In the genomic region with DNA sequence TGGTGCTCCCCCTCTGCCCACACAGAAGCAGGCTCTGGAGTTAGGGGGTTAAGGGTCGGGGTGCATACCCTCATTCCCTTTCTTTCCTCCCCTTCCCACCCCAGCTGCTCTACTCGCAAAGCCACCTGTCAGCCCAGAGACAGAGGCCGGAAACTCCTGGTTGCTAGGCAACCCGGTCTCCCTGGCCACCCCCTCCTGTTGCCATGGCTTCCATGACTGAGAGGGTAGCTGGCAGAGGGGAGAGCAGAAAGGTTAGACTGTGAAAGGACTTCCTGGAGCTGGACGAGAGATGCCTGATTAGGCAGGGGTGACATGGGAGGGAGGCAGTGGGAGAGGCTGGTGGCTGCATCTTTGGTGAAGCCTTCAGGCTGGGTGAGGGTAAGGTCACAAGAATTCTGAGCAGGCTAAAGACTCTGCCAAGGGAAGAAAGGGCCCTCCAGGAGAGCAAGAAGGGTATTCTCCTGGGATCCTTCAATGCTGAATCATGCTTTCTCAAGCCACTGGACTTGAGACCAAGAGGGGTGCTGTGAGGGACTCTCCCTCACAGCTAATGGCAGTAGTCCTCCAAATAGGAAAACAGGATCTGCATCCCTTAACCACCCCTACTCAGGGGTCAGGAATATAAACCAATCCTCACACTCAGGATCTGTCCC, we compare ENCODE assay signal across 9 cellular contexts. TPM values are rescaled to one million over a fixed set of nuclear protein-coding genes. Genes with fewer than 3 reads are reported as not detected.
DNase-seq lines count a peak whose midpoint lies in the region; ATAC-seq and TF ChIP-seq lines count a peak whose summit lies in the region.
"Had no signal": no experiment of that assay in that cellular context is flagged by ENCODE, and none has a peak within 500 bp of the region (broad histone marks: within the 10 kb centered on the region; RNA-seq: fewer than 3 reads in every experiment).

No MANE protein-coding gene starts in this region.

- TF ChIP-seq POLR2A in sigmoid colon (IDR thresholded peaks at IDR 0.05) (no peak), heart left ventricle (IDR thresholded peaks at IDR 0.05) (no peak)

- ATAC-seq in HG02852 (IDR thresholded peaks at IDR 0.05; ENCODE audit: unreplicated experiment): no peak
- no peak for ATAC-seq in heart left ventricle
- ATAC-seq: naive thymus-derived CD4-positive, alpha-beta T cell had no signal

- H3K4me1 Mint-ChIP-seq in activated naive CD8-positive, alpha-beta T cell (ENCODE audit: low read depth): peaks cover 30% of the 10 kb centered on the region

- no peaks in the 10 kb centered on the region for H3K36me3 Mint-ChIP-seq in activated naive CD8-positive, alpha-beta T cell
- H3K36me3 Mint-ChIP-seq: naive thymus-derived CD4-positive, alpha-beta T cell had no signal

- H3K36me3 ChIP-seq in BE2C (no peaks in the 10 kb centered on the region; the same call in 1 of the 2 replicates), sigmoid colon (no peaks in the 10 kb centered on the region), heart left ventricle (no peaks in the 10 kb centered on the region)

- H3K27ac Mint-ChIP-seq in activated naive CD8-positive, alpha-beta T cell: peak overlapping the region; percentile 46

- intact Hi-C loops in sigmoid colon (cut with DNase I) (no loop called here), heart left ventricle (cut with DNase I) (loop anchor here in 1 of 10 donors (10.0 kb wide), 1 partner anchor 248 kb away; no protein-coding TSS in a partner anchor)

- H3K4me3 ChIP-seq in BE2C (ENCODE audit: low read depth, low read length): no peak overlapping the region; the same call in 1 of the 2 replicates
- H3K4me3 ChIP-seq in Jurkat, Clone E6-1 (ENCODE audit: low read length): no peak overlapping the region
- H3K4me3 ChIP-seq in sigmoid colon: no peak overlapping the region
- no peak overlapping the region for H3K4me3 ChIP-seq in heart left ventricle

- peaks cover 13% of the 10 kb centered on the region for H3K27me3 Mint-ChIP-seq in activated naive CD8-positive, alpha-beta T cell

- TF ChIP-seq EP300 in sigmoid colon (IDR thresholded peaks at IDR 0.05): no peak

- peaks cover 18% of the 10 kb centered on the region for H3K4me1 ChIP-seq in BE2C
- peaks cover 0 to 25% (median 22%) of the 10 kb centered on the region in 4 donors for H3K4me1 ChIP-seq in sigmoid colon
- H3K4me1 ChIP-seq in heart left ventricle: peaks cover 0 to 26% (median 9%) of the 10 kb centered on the region in 12 donors

- 9 to 18% methylated on average over 5 of the region's 5 CpGs for WGBS in sigmoid colon, 2 donors
- WGBS in heart left ventricle, 4 donors: 13 to 24% (median 15%) methylated on average over 5 of the region's 5 CpGs

- H3K27ac ChIP-seq in sigmoid colon: no peak overlapping the region
- H3K27ac ChIP-seq in heart left ventricle: no peak overlapping the region

- H3K4me3 Mint-ChIP-seq in activated naive CD8-positive, alpha-beta T cell: no peak overlapping the region

- H3K9me3 ChIP-seq in BE2C (no peaks in the 10 kb centered on the region), sigmoid colon (no peaks in the 10 kb centered on the region), heart left ventricle (no peaks in the 10 kb centered on the region)

- no peaks in the 10 kb centered on the region for H3K9me3 Mint-ChIP-seq in activated naive CD8-positive, alpha-beta T cell (ENCODE audit: low read depth)

- DNase-seq in BE2C (peak; percentile 83), sigmoid colon (no peak), heart left ventricle (no peak)
- peak; percentile 75 for DNase-seq in Jurkat, Clone E6-1 (ENCODE audit: low read depth, low spot score)
- DNase-seq: IMR-90 had no signal

- H3K27me3 ChIP-seq in BE2C (no peaks in the 10 kb centered on the region), sigmoid colon (peaks cover 11 to 53% (median 17%) of the 10 kb centered on the region in 3 donors), heart left ventricle (peaks cover 28 to 94% (median 55%) of the 10 kb centered on the region in 9 donors)

- TF ChIP-seq CTCF in BE2C (IDR thresholded peaks at IDR 0.05; ENCODE audit: low read depth, low read length) (no peak), sigmoid colon (IDR thresholded peaks at IDR 0.05) (no peak), heart left ventricle (IDR thresholded peaks at IDR 0.05) (no peak)

RNA-seq across cellular contexts. Expression of gene PSD, which starts 5.4 kb away (rescaled TPM):
- polyA plus RNA-seq in BE2C (2012; ENCODE audit: insufficient read depth, insufficient read length, low read depth): 177 TPM
- polyA plus RNA-seq in Jurkat, Clone E6-1 (2012; ENCODE audit: insufficient read depth, insufficient read length): 11.7 TPM
- 100 to 1,000 TPM; 343 to 449 (median 417) TPM for total RNA-seq in sigmoid colon
- polyA plus RNA-seq in sigmoid colon: 10 to 100 TPM in 1 of 3 donors, 1 to 10 TPM in 1, under 1 TPM in 1; 0.69 to 23.3 (median 6.0) TPM
- 1 to 10 TPM in 4 of 9 donors, under 1 TPM in 5; 0.34 to 1.7 (median 0.86) TPM for total RNA-seq in heart left ventricle
- polyA plus RNA-seq in heart left ventricle: under 1 TPM; 0.14 to 0.76 TPM

RNA-seq across cellular contexts. Expression of gene FBXL15, which starts 7.5 kb away (rescaled TPM):
- 164 TPM for polyA plus RNA-seq in BE2C (2012; ENCODE audit: insufficient read depth, insufficient read length, low read depth)
- 6.4 TPM for polyA plus RNA-seq in Jurkat, Clone E6-1 (2012; ENCODE audit: insufficient read depth, insufficient read length)
- total RNA-seq in sigmoid colon (10 to 100 TPM; 19.7 to 51.3 (median 34.2) TPM), heart left ventricle (10 to 100 TPM in 6 of 9 donors, 1 to 10 TPM in 3; 6.6 to 13.9 (median 10.2) TPM)
- polyA plus RNA-seq in sigmoid colon (10 to 100 TPM; 19.0 to 36.7 (median 21.0) TPM), heart left ventricle (10 to 100 TPM in 1 of 2 donors, 1 to 10 TPM in 1; 9.9 to 20.0 TPM)

RNA-seq across cellular contexts. Expression of gene NFKB2, which starts 17.7 kb away (rescaled TPM):
- polyA plus RNA-seq in BE2C (2012; ENCODE audit: insufficient read depth, insufficient read length, low read depth): 13.1 TPM
- polyA plus RNA-seq in Jurkat, Clone E6-1 (2012; ENCODE audit: insufficient read depth, insufficient read length): 39.5 TPM
- total RNA-seq in sigmoid colon (10 to 100 TPM; 29.6 to 41.1 (median 36.0) TPM), heart left ventricle (10 to 100 TPM in 8 of 9 donors, 1 to 10 TPM in 1; 9.6 to 50.4 (median 17.2) TPM)
- polyA plus RNA-seq in sigmoid colon (10 to 100 TPM in 2 of 3 donors, 1 to 10 TPM in 1; 5.4 to 41.5 (median 11.1) TPM), heart left ventricle (10 to 100 TPM in 1 of 2 donors, 1 to 10 TPM in 1; 9.6 to 20.1 TPM)

RNA-seq across cellular contexts. Expression of gene CUEDC2, which starts 19.2 kb away (rescaled TPM):
- 128 TPM for polyA plus RNA-seq in BE2C (2012; ENCODE audit: insufficient read depth, insufficient read length, low read depth)
- polyA plus RNA-seq in Jurkat, Clone E6-1 (2012; ENCODE audit: insufficient read depth, insufficient read length): 145 TPM
- total RNA-seq in sigmoid colon: 10 to 100 TPM; 65.2 to 93.5 (median 82.4) TPM
- polyA plus RNA-seq in sigmoid colon: 10 to 100 TPM; 30.0 to 47.7 (median 33.3) TPM
- 100 to 1,000 TPM in 1 of 9 donors, 10 to 100 TPM in 8; 62.0 to 107 (median 79.2) TPM for total RNA-seq in heart left ventricle
- 10 to 100 TPM; 73.4 to 81.2 TPM for polyA plus RNA-seq in heart left ventricle

RNA-seq across cellular contexts. Expression of gene C10orf95, which starts 38.2 kb away (rescaled TPM):
- 1.0 TPM for polyA plus RNA-seq in BE2C (2012; ENCODE audit: insufficient read depth, insufficient read length, low read depth)
- 2.2 TPM for polyA plus RNA-seq in Jurkat, Clone E6-1 (2012; ENCODE audit: insufficient read depth, insufficient read length)
- total RNA-seq in sigmoid colon (under 1 TPM in 1 of 4 donors, not detected in 3; 0.36 TPM), heart left ventricle (under 1 TPM in 2 of 9 donors, not detected in 7; 0.18 to 0.21 TPM)
- polyA plus RNA-seq in sigmoid colon (1 to 10 TPM in 2 of 3 donors, under 1 TPM in 1; 0.92 to 2.4 (median 1.1) TPM), heart left ventricle (not detected)
- total RNA-seq: IMR-90, urinary bladder had no signal
- polyA plus RNA-seq: IMR-90 had no signal

Comparison
In these comparisons a context has a peak if more than half of its experiments do, and no peak if none do; other contexts are left out.
1. DNase-seq: peak in BE2C (single experiment) and Jurkat, Clone E6-1 (single experiment); none in sigmoid colon (single experiment) and heart left ventricle (0 of 5).
2. RNA of gene PSD, which starts 5.4 kb away (total RNA-seq): 343 to 449 TPM in sigmoid colon; 0.34 to 1.7 TPM in heart left ventricle; every median in the first group is over 100 times any median in the second.